Comparison of ENCODE assay signal across 19 cellular contexts in the genomic region with DNA sequence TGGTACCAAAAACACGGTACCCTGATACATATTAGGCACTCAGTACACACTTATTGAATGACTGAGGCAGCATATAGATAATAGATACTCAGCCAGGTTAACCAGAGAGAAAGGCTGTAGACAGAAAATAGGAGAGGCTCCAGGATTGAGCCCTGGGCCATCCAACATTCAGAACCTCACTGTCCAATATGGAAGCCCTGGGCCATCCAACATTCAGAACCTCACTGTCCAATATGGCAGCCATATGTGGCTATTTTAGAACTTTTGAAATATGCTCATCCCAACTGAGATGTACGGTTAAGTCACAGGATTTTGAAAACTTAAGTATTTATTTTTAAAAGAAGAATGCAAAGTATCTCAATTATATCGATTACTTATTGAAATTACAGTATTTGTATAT.
DNase-seq lines count a peak whose midpoint lies in the region; ATAC-seq, FAIRE-seq and TF ChIP-seq lines count a peak whose summit lies in the region.
"Had no signal": no experiment of that assay in that cellular context is flagged by ENCODE, and none has a peak within 500 bp of the region (broad histone marks: within the 10 kb centered on the region; RNA-seq: fewer than 3 reads in every experiment).

No MANE protein-coding gene starts in this region.

- under 1% methylated on average over 3 of the region's 3 CpGs for WGBS in HepG2 (ENCODE audit: low lambda C conversion rate)
- WGBS in right lobe of liver (ENCODE audit: insufficient coverage, low coverage, low lambda C conversion rate, missing lambda C conversion rate) = 82% methylated on average over 3 of the region's 3 CpGs
- WGBS in H1 (ENCODE audit: extremely low coverage in 1 of 2, insufficient coverage in 1 of 2, insufficient read length in 1 of 2, insufficient replicate concordance in 2 of 2, low coverage in 1 of 2, low lambda C conversion rate in 2 of 2, missing lambda C conversion rate in 1 of 2), 2 experiments = 95% methylated on average over 3 of the region's 3 CpGs; no CpG with 5 or more reads in 1 of the 2 experiments

- H2BK20ac ChIP-seq in H1 (ENCODE audit: low read length) = no peak overlapping the region

- no peak for TF ChIP-seq CTCF in HepG2 (CRISPR knock-in tag; IDR thresholded peaks at IDR 0.05)
- no peak for TF ChIP-seq CTCF in right lobe of liver (IDR thresholded peaks at IDR 0.05)
- no peak for TF ChIP-seq CTCF in H1 (IDR thresholded peaks at IDR 0.05; ENCODE audit: control extremely low read depth in 1 of 3, insufficient read depth in 1 of 3, low read depth in 1 of 3, low read length in 3 of 3)
- no peak for TF ChIP-seq CTCF in tibial artery (IDR thresholded peaks at IDR 0.05)

- DNase-seq in HepG2 (ENCODE audit: low spot score) (no peak), right lobe of liver (no peak), H1 (ENCODE audit: low read depth in 1 of 2, low spot score in 2 of 2) (no peak), tibial artery (no peak), midbrain (lab: John Stamatoyannopoulos, UW) (no peak)
- DNase-seq: Caco-2; CD4-positive, CD25-positive, alpha-beta regulatory T cell; CD8-positive, alpha-beta T cell; DMS53; DMS79 treated with DMSO at 0.1 percent for 48 hours; GF-D8 had no signal

- in situ Hi-C loops in HepG2 (cut with HindIII; ENCODE audit: extremely low pct_ligation_motif_present, low pct_unique_long_range_greater_than_20kb) = no loop called here

- no peak overlapping the region for H3K4me2 ChIP-seq in HepG2 (ENCODE audit: low read depth, low read length)
- no peak overlapping the region for H3K4me2 ChIP-seq in H1 (ENCODE audit: insufficient read depth in 1 of 2, low read depth in 2 of 2, low read length in 2 of 2)
- H3K4me2 ChIP-seq: BLaER1, GM23338 had no signal

- no peak overlapping the region for H2BK12ac ChIP-seq in H1 (ENCODE audit: low read depth, low read length)

- no peak overlapping the region for H3K4ac ChIP-seq in H1 (replicated peaks; ENCODE audit: insufficient read length, low read depth, low read length)

- H3K4me3 ChIP-seq in HepG2 (replicated peaks in 1 of 3; ENCODE audit: insufficient read depth in 1 of 3, low read depth in 2 of 3, low read length in 3 of 3) (no peak overlapping the region), right lobe of liver (no peak overlapping the region), H1 (ENCODE audit: extremely low read depth in 1 of 4, insufficient read depth in 2 of 4, low read depth in 3 of 4, low read length in 4 of 4) (no peak overlapping the region), tibial artery (no peak overlapping the region)
- H3K4me3 ChIP-seq: BLaER1, GM23338, HAP-1 had no signal

- H4K91ac ChIP-seq in H1 (replicated peaks; ENCODE audit: insufficient read length, low read length) = no peak overlapping the region

- H3K79me2 ChIP-seq in HepG2 (ENCODE audit: insufficient read depth, low read length) = no peaks in the 10 kb centered on the region
- no peaks in the 10 kb centered on the region for H3K79me2 ChIP-seq in H1 (ENCODE audit: control insufficient read depth in 1 of 2, insufficient read depth in 2 of 2, low read length in 2 of 2)

- H2BK120ac ChIP-seq in H1 (replicated peaks; ENCODE audit: low read depth, low read length) = peak overlapping the region; percentile 36

- TF ChIP-seq POLR2A in HepG2 (IDR thresholded peaks at IDR 0.05; ENCODE audit: insufficient read depth in 1 of 2, low read depth in 2 of 2, low read length in 2 of 2) = no peak
- TF ChIP-seq POLR2A in right lobe of liver (IDR thresholded peaks at IDR 0.05) = no peak
- no peak for TF ChIP-seq POLR2A in H1 (IDR thresholded peaks at IDR 0.05; ENCODE audit: control extremely low read depth in 1 of 2, low read depth in 2 of 2, low read length in 2 of 2)

- intact Hi-C loops in HepG2 (cut with micrococcal nuclease; ENCODE audit: unreplicated experiment) = no loop called here
- intact Hi-C loops in right lobe of liver (cut with DNase I) = no loop called here
- intact Hi-C loops in tibial artery (cut with DNase I; ENCODE audit: low total_unique reads) = no loop called here

- H3K14ac ChIP-seq in H1 (ENCODE audit: insufficient read length) = no peak overlapping the region

- CTCF ChIA-PET in HepG2 (lab: Yijun Ruan, JAX; ENCODE audit: low intra/inter-chr PET ratio, low total read pairs) (no interaction called here), H1 (lab: Charles Lee; ENCODE audit: partially characterized antibody) (no interaction called here)

- no peak overlapping the region for H3K23ac ChIP-seq in H1 (ENCODE audit: insufficient read length)

- TF ChIP-seq EP300 in HepG2 (IDR thresholded peaks at IDR 0.05; ENCODE audit: low read depth in 2 of 2, low read length in 2 of 2) (no peak), HepG2 (CRISPR knock-in tag; IDR thresholded peaks at IDR 0.05; ENCODE audit: borderline replicate concordance) (no peak), Ishikawa (IDR thresholded peaks at IDR 0.05; ENCODE audit: borderline replicate concordance) (no peak), H1 (IDR thresholded peaks at IDR 0.05; ENCODE audit: borderline replicate concordance in 1 of 2, low read depth in 2 of 2, low read length in 2 of 2) (no peak)

- no peak overlapping the region for H4K8ac ChIP-seq in H1 (ENCODE audit: extremely low read depth, insufficient read depth, low read length)

- no peak overlapping the region for H3K18ac ChIP-seq in H1 (ENCODE audit: extremely low read depth, low read length)

- H4K5ac ChIP-seq in H1 (ENCODE audit: insufficient read length, low read depth, low read length) = no peak overlapping the region

- BruUV-seq in HepG2 (replicated peaks; lab: Mats Ljungman, UMichigan) = no TSS peak

- H3K23me2 ChIP-seq in H1 (ENCODE audit: low read depth, low read length) = peaks cover 7% of the 10 kb centered on the region; the same call in 1 of the 2 replicates

- no peak overlapping the region for H2BK15ac ChIP-seq in H1 (ENCODE audit: low read length)

- FAIRE-seq in HepG2 (lab: Jason Lieb, UNC) (no peak), H1 (lab: Jason Lieb, UNC) (no peak)
- FAIRE-seq: GM12892, H54 had no signal

- H3K56ac ChIP-seq in H1 (replicated peaks; ENCODE audit: insufficient read length, low read depth, low read length) = no peak overlapping the region

- H4K20me1 ChIP-seq in HepG2 (ENCODE audit: insufficient read depth, low read length) (no peaks in the 10 kb centered on the region), H1 (replicated peaks in 1 of 2; ENCODE audit: control insufficient read depth in 1 of 2, insufficient read depth in 2 of 2, low read length in 2 of 2) (no peaks in the 10 kb centered on the region)
- H4K20me1 ChIP-seq: BLaER1 had no signal

- H2BK5ac ChIP-seq in H1 (ENCODE audit: low read depth, low read length) = no peak overlapping the region

- H2AFZ ChIP-seq in HepG2 (ENCODE audit: low read length) (no peak overlapping the region), H1 (ENCODE audit: low read length) (no peak overlapping the region)
- H2AFZ ChIP-seq: GM23338 had no signal

- H3K27me3 ChIP-seq in HepG2 (ENCODE audit: control insufficient read depth in 1 of 2, insufficient read depth in 2 of 2, low read length in 2 of 2) (peaks cover 2 to 34% of the 10 kb centered on the region in 2 experiments; a peak in 3 of 5 replicates), right lobe of liver (no peaks in the 10 kb centered on the region), H1 (replicated peaks in 1 of 4; ENCODE audit: control insufficient read depth in 3 of 4, extremely low read depth in 1 of 4, insufficient read depth in 3 of 4, low read length in 3 of 4) (no peaks in the 10 kb centered on the region), tibial artery (no peaks in the 10 kb centered on the region)
- H3K27me3 ChIP-seq: BLaER1 had no signal

- POLR2A ChIA-PET in HepG2 (lab: Yijun Ruan, JAX) = no interaction called here
- POLR2A ChIA-PET in H1 (lab: Charles Lee; ENCODE audit: partially characterized antibody) = no interaction called here

- H3K27ac ChIP-seq in HepG2 (ENCODE audit: extremely low read length, insufficient read depth, low read length) (no peak overlapping the region), right lobe of liver (no peak overlapping the region), H1 (ENCODE audit: low read depth, low read length) (no peak overlapping the region), tibial artery (no peak overlapping the region)
- H3K27ac ChIP-seq: BLaER1, C4-2B had no signal

- TF ChIP-seq RAD21 in HepG2 (CRISPR knock-in tag; IDR thresholded peaks at IDR 0.05) = no peak
- TF ChIP-seq RAD21 in Ishikawa (IDR thresholded peaks at IDR 0.05; ENCODE audit: low read depth) = no peak
- TF ChIP-seq RAD21 in H1 (IDR thresholded peaks at IDR 0.05 in 1 of 2, conservative IDR thresholded peaks at IDR 0.05 in 1 of 2; ENCODE audit: low read depth in 2 of 2, low read length in 2 of 2) = no peak

- H3K36me3 ChIP-seq in HepG2 (replicated peaks in 1 of 2; ENCODE audit: control insufficient read depth in 1 of 2, insufficient read depth in 2 of 2, low read length in 2 of 2) (no peaks in the 10 kb centered on the region), right lobe of liver (no peaks in the 10 kb centered on the region), H1 (ENCODE audit: control insufficient read depth in 2 of 4, insufficient read depth in 4 of 4, low read length in 3 of 4) (no peaks in the 10 kb centered on the region), tibial artery (no peaks in the 10 kb centered on the region)
- H3K36me3 ChIP-seq: BLaER1, HAP-1 had no signal

- H3K9ac ChIP-seq in HepG2 (ENCODE audit: insufficient read depth, low read depth, low read length) (no peak overlapping the region), H1 (replicated peaks in 1 of 4; ENCODE audit: extremely low read depth in 1 of 4, low read depth in 3 of 4, low read length in 3 of 4) (no peak overlapping the region)
- H3K9ac ChIP-seq: BLaER1 had no signal

- ATAC-seq in HepG2 (no peak), right lobe of liver (no peak), GM21529 (IDR thresholded peaks at IDR 0.05; ENCODE audit: unreplicated experiment) (no peak)
- ATAC-seq: CD8-positive, alpha-beta T cell; GM23338 had no signal

- H2AK5ac ChIP-seq in H1 (ENCODE audit: low read depth, low read length) = no peak overlapping the region

- no peaks in the 10 kb centered on the region for H3K9me3 ChIP-seq in HepG2 (ENCODE audit: low read length)
- no peaks in the 10 kb centered on the region for H3K9me3 ChIP-seq in right lobe of liver
- H3K9me3 ChIP-seq in H1 (ENCODE audit: insufficient read depth in 2 of 2, low read depth in 1 of 2, low read length in 1 of 2) = no peaks in the 10 kb centered on the region
- no peaks in the 10 kb centered on the region for H3K9me3 ChIP-seq in tibial artery
- H3K9me3 ChIP-seq: BLaER1, Caco-2, HAP-1 had no signal

- H3K4me1 ChIP-seq in HepG2 (ENCODE audit: insufficient read depth, low read length) (no peaks in the 10 kb centered on the region), right lobe of liver (no peaks in the 10 kb centered on the region), H1 (replicated peaks in 1 of 4; ENCODE audit: control insufficient read depth in 3 of 4, insufficient read depth in 4 of 4, low read length in 3 of 4) (peaks cover 2 to 15% (median 11%) of the 10 kb centered on the region in 4 experiments; a peak in 4 of 7 replicates), tibial artery (peaks cover 0 to 21% (median 4%) of the 10 kb centered on the region in 4 donors)
- H3K4me1 ChIP-seq: BLaER1, Caco-2 had no signal

- H3K79me1 ChIP-seq in H1 (ENCODE audit: low read depth, low read length) = no peaks in the 10 kb centered on the region

TF ChIP-seq in Ishikawa, 13 proteins besides CTCF, POLR2A, EP300 and RAD21 (continues in another document):
- TF ChIP-seq YY1 (IDR thresholded peaks at IDR 0.05; ENCODE audit: low read depth) = peak; percentile 78
